In the genomic region with DNA sequence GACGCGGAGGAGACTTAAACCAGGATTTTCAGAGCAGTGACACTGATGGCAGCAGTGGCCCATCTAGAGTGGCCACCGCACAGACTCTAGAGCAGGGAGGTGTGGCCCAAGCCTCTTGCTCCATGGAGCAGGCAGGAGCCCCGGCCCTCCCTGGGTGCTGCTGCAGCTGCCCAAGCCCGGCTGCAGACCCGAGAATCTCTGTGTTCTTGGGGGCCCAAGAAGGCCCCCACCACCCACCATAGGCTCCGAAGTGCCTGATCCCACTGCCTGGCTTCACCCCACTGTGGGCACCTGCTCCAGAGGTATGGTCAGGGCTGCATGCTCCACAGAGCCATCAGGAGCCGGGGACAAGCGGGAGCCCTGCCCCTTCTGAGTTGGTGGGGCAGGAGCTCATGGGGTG, we compare ENCODE assay signal across 29 cellular contexts.
"Had no signal": no experiment of that assay in that cellular context is flagged by ENCODE, and none has a peak within 500 bp of the region (broad histone marks: within the 10 kb centered on the region; RNA-seq: fewer than 3 reads in every experiment).

No MANE protein-coding gene starts in this region.

- H3K4me3 ChIP-seq: neural progenitor cell, ovary, psoas muscle, right lobe of liver, sigmoid colon, suprapubic skin, testis, tibial artery, transverse colon, vagina had no signal

- H3K9me3 ChIP-seq: ovary, psoas muscle, right lobe of liver, sigmoid colon, suprapubic skin, testis, tibial artery, transverse colon, vagina had no signal

- H3K4me3 Mint-ChIP-seq: naive thymus-derived CD8-positive, alpha-beta T cell; natural killer cell treated with Interleukin-12 subunit alpha and Interleukin-12 subunit beta and Interleukin-15 and Interleukin-18, amount 100 ng/mL, for 72 hours; nephron progenitor cell; neural progenitor cell; stimulated activated memory B cell treated with anti-CD40 and anti-IgM and Interleukin-4, amounts not matched to agents 10 μg/mL and 1 μg/mL and 100 μg/mL, for 72 hours; stimulated activated naive CD8-positive, alpha-beta T cell treated with anti-CD3 and anti-CD28 coated beads, Interleukin-15, amount 100 ng/mL, for 72 hours; type B pancreatic cell had no signal

- H3K27me3 Mint-ChIP-seq: naive thymus-derived CD8-positive, alpha-beta T cell; natural killer cell treated with Interleukin-12 subunit alpha and Interleukin-12 subunit beta and Interleukin-15 and Interleukin-18, amount 100 ng/mL, for 72 hours; progenitor cell of endocrine pancreas; stimulated activated memory B cell treated with anti-CD40 and anti-IgM and Interleukin-4, amounts not matched to agents 10 μg/mL and 1 μg/mL and 100 μg/mL, for 72 hours; stimulated activated naive CD8-positive, alpha-beta T cell treated with anti-CD3 and anti-CD28 coated beads, Interleukin-15, amount 100 ng/mL, for 72 hours; type B pancreatic cell had no signal

- FAIRE-seq: small intestine, urothelium cell line had no signal

- H3K4me1 ChIP-seq: neural progenitor cell, parathyroid adenoma, psoas muscle, right lobe of liver, sigmoid colon, suprapubic skin, testis, tibial artery, transverse colon, vagina had no signal

- H3K27ac Mint-ChIP-seq: naive thymus-derived CD8-positive, alpha-beta T cell; natural killer cell treated with Interleukin-12 subunit alpha and Interleukin-12 subunit beta and Interleukin-15 and Interleukin-18, amount 100 ng/mL, for 72 hours; nephron progenitor cell; neural progenitor cell; progenitor cell of endocrine pancreas; stimulated activated memory B cell treated with anti-CD40 and anti-IgM and Interleukin-4, amounts not matched to agents 10 μg/mL and 1 μg/mL and 100 μg/mL, for 72 hours; stimulated activated naive CD8-positive, alpha-beta T cell treated with anti-CD3 and anti-CD28 coated beads, Interleukin-15, amount 100 ng/mL, for 72 hours; type B pancreatic cell had no signal

- H3K4me1 Mint-ChIP-seq: nephron progenitor cell; neural progenitor cell; stimulated activated memory B cell treated with anti-CD40 and anti-IgM and Interleukin-4, amounts not matched to agents 10 μg/mL and 1 μg/mL and 100 μg/mL, for 72 hours; stimulated activated naive CD8-positive, alpha-beta T cell treated with anti-CD3 and anti-CD28 coated beads, Interleukin-15, amount 100 ng/mL, for 72 hours had no signal

- H3K36me3 ChIP-seq: ovary, right lobe of liver had no signal

- H3K4me2 ChIP-seq: neural progenitor cell had no signal

- H3K27ac ChIP-seq: neural progenitor cell, ovary, parathyroid adenoma, psoas muscle, right lobe of liver, sigmoid colon, suprapubic skin, testis, tibial artery, transverse colon, vagina had no signal

- H3K27me3 ChIP-seq: neural progenitor cell, ovary, right lobe of liver, sigmoid colon, suprapubic skin, testis, tibial artery, transverse colon, vagina had no signal

- DNase-seq: naive thymus-derived CD8-positive, alpha-beta T cell; nephron progenitor cell; occipital lobe; ovary; psoas muscle; right cardiac atrium; right lobe of liver; sigmoid colon; small intestine; stimulated activated CD4-positive, alpha-beta T cell treated with anti-CD3 and anti-CD28 coated beads, Interleukin-15, amount 100 ng/mL, for 24 hours; stimulated activated CD4-positive, alpha-beta T cell treated with anti-CD3 and anti-CD28 coated beads, Interleukin-2, amount 100 ng/mL, for 24 hours; stimulated activated CD4-positive, alpha-beta T cell treated with anti-CD3 and anti-CD28 coated beads, Interleukin-2, amount 100 ng/mL, for 48 hours; stimulated activated CD4-positive, alpha-beta T cell treated with anti-CD3 and anti-CD28 coated beads, Interleukin-4, amount 100 ng/mL, for 24 hours; stimulated activated naive CD4-positive, alpha-beta T cell; stimulated activated naive CD8-positive, alpha-beta T cell treated with anti-CD3 and anti-CD28 coated beads, Interleukin-15, amount 100 ng/mL, for 72 hours; stimulated activated naive CD8-positive, alpha-beta T cell treated with anti-CD3 and anti-CD28 coated beads, Interleukin-15, Interleukin-2, amounts not matched to agents 100 U/mL and 50 U/mL, for 24 hours; substantia nigra; testis; tibial artery; transverse colon had no signal

- H3K36me3 Mint-ChIP-seq: natural killer cell treated with Interleukin-12 subunit alpha and Interleukin-12 subunit beta and Interleukin-15 and Interleukin-18, amount 100 ng/mL, for 72 hours had no signal

- ATAC-seq: naive thymus-derived CD8-positive, alpha-beta T cell; psoas muscle; stimulated activated naive CD8-positive, alpha-beta T cell treated with anti-CD3 and anti-CD28 coated beads, Interleukin-15, amount 100 ng/mL, for 72 hours; stimulated activated naive CD8-positive, alpha-beta T cell treated with anti-CD3 and anti-CD28 coated beads, Interleukin-15, Interleukin-2, amounts not matched to agents 100 U/mL and 50 U/mL, for 24 hours had no signal

- H3K9me3 Mint-ChIP-seq: naive thymus-derived CD8-positive, alpha-beta T cell; natural killer cell treated with Interleukin-12 subunit alpha and Interleukin-12 subunit beta and Interleukin-15 and Interleukin-18, amount 100 ng/mL, for 72 hours; nephron progenitor cell; neural progenitor cell; stimulated activated naive CD8-positive, alpha-beta T cell treated with anti-CD3 and anti-CD28 coated beads, Interleukin-15, amount 100 ng/mL, for 72 hours; type B pancreatic cell had no signal
